15 cellular contexts compared by ENCODE assay signal in the genomic region with DNA sequence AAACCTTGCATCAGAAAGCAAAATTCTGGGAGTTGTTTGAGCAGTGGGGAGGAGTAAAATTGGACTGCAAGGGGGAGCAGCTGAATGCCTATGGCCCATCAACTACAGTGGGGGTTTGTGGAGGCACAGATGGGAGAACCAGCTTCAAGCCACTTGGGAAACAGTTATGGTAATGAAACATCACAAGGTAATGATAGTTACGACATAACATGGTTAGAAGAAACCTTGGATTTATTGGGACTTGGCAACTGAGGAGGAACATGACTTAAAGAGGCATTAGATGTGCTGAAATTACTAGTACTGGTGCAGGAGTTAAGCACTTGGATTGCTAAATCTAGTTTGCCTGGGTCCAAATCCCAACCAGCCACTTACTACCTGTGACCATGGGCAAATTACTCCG.
A peak's percentile ranks its signal among the peaks of the same experiment; 100 is the strongest.
DNase-seq lines count a peak whose midpoint lies in the region; ATAC-seq and TF ChIP-seq lines count a peak whose summit lies in the region.
"Had no signal": no experiment of that assay in that cellular context is flagged by ENCODE, and none has a peak within 500 bp of the region (broad histone marks: within the 10 kb centered on the region; RNA-seq: fewer than 3 reads in every experiment).

No MANE protein-coding gene starts in this region.

- peaks cover 14% of the 10 kb centered on the region for H3K4me1 Mint-ChIP-seq in progenitor cell of endocrine pancreas (ENCODE audit: low read depth)
- H3K4me1 Mint-ChIP-seq: CD8-positive, alpha-beta memory T cell had no signal

- no peak overlapping the region for H3K4me3 Mint-ChIP-seq in progenitor cell of endocrine pancreas (ENCODE audit: low read depth)
- H3K4me3 Mint-ChIP-seq: CD8-positive, alpha-beta memory T cell had no signal

- TF ChIP-seq CTCF in fibroblast of mammary gland (conservative IDR thresholded peaks at IDR 0.05; ENCODE audit: control insufficient read depth, insufficient read depth, low read depth, low read length) (no peak), sigmoid colon (IDR thresholded peaks at IDR 0.05) (no peak), progenitor cell of endocrine pancreas (IDR thresholded peaks at IDR 0.05; ENCODE audit: unreplicated experiment) (no peak)

- 0 out of 2 replicates have a peak, but pooled peaks cover 3% of the 10 kb centered on the region for H3K27me3 ChIP-seq in GM23248 (replicated peaks; ENCODE audit: insufficient read depth)
- no peaks in the 10 kb centered on the region for H3K27me3 ChIP-seq in sigmoid colon
- H3K27me3 ChIP-seq: BLaER1 had no signal

- H3K9me2 ChIP-seq in GM23248 (ENCODE audit: insufficient read depth): no peaks in the 10 kb centered on the region

- H3K4me2 ChIP-seq in GM23248 (ENCODE audit: unreplicated experiment): no peak overlapping the region
- H3K4me2 ChIP-seq: BLaER1 had no signal

- H3K36me3 ChIP-seq in GM23248 (ENCODE audit: low read depth): no peaks in the 10 kb centered on the region
- no peaks in the 10 kb centered on the region for H3K36me3 ChIP-seq in sigmoid colon
- H3K36me3 ChIP-seq: BLaER1 had no signal

- TF ChIP-seq EP300 in sigmoid colon (IDR thresholded peaks at IDR 0.05): no peak

- intact Hi-C loops in sigmoid colon (cut with DNase I): no loop called here

- peaks cover 3% of the 10 kb centered on the region for H3K27me3 Mint-ChIP-seq in progenitor cell of endocrine pancreas

- peak; percentile 7 for DNase-seq in GM23248
- DNase-seq in fibroblast of mammary gland (ENCODE audit: low read depth): peak; percentile 13
- no peak for DNase-seq in sigmoid colon
- DNase-seq in progenitor cell of endocrine pancreas (ENCODE audit: low spot score, unreplicated experiment): no peak
- DNase-seq in iPS-NIHi11 (ENCODE audit: low spot score): no peak
- no peak for DNase-seq in activated CD4-positive, alpha-beta T cell treated with anti-CD3 and anti-CD28 coated beads, Interleukin-2, amount 50 U/mL, for 48 hours
- DNase-seq: AML-193; Caco-2; CD8-positive, alpha-beta memory T cell; DND-41; GDM1; H7; IMR-90 had no signal

- no peak overlapping the region for H3K9ac ChIP-seq in GM23248
- H3K9ac ChIP-seq: BLaER1 had no signal

- H2AFZ ChIP-seq in GM23248: no peak overlapping the region

- TF ChIP-seq POLR2A in sigmoid colon (IDR thresholded peaks at IDR 0.05): no peak

- in situ Hi-C loops in GM23248 (cut with MboI): no loop called here

- H3K4me3 ChIP-seq in GM23248 (no peak overlapping the region), fibroblast of mammary gland (ENCODE audit: control insufficient read depth, low read depth, low read length) (no peak overlapping the region), sigmoid colon (no peak overlapping the region)
- H3K4me3 ChIP-seq: BLaER1 had no signal

- ATAC-seq in HG03135 (IDR thresholded peaks at IDR 0.05; ENCODE audit: unreplicated experiment): no peak

- H3K9me3 ChIP-seq in GM23248 (ENCODE audit: low read depth): no peaks in the 10 kb centered on the region
- H3K9me3 ChIP-seq in sigmoid colon: peaks cover 0 to 3% (median 1%) of the 10 kb centered on the region in 4 donors
- H3K9me3 ChIP-seq: Caco-2 had no signal

- peaks cover 2% of the 10 kb centered on the region for H3K36me3 Mint-ChIP-seq in progenitor cell of endocrine pancreas (ENCODE audit: insufficient read depth)
- H3K36me3 Mint-ChIP-seq: CD8-positive, alpha-beta memory T cell had no signal

- no peaks in the 10 kb centered on the region for H3K4me1 ChIP-seq in GM23248 (ENCODE audit: insufficient read depth)
- H3K4me1 ChIP-seq in sigmoid colon: peaks cover 0 to 16% (median 8%) of the 10 kb centered on the region in 4 donors
- H3K4me1 ChIP-seq: BLaER1, Caco-2 had no signal

- 70 to 82% methylated on average over 2 of the region's 2 CpGs for WGBS in GM23248 (ENCODE audit: low coverage in 1 of 2, low lambda C conversion rate in 2 of 2, missing lambda C conversion rate in 2 of 2), 2 experiments
- 90 to 91% methylated on average over 2 of the region's 2 CpGs for WGBS in sigmoid colon, 2 donors

- H4K20me1 ChIP-seq in GM23248 (ENCODE audit: insufficient read depth): no peaks in the 10 kb centered on the region
- H4K20me1 ChIP-seq: BLaER1 had no signal

- no peak overlapping the region for H3K27ac Mint-ChIP-seq in progenitor cell of endocrine pancreas

- no peaks in the 10 kb centered on the region for H3F3A ChIP-seq in GM23248 (ENCODE audit: insufficient read depth)

- H3K27ac ChIP-seq in GM23248 (no peak overlapping the region), sigmoid colon (peak overlapping the region in 3 of 4 donors; percentile 6 to 38 (median 36))
- H3K27ac ChIP-seq: BLaER1 had no signal

- H3K79me2 ChIP-seq in GM23248 (ENCODE audit: insufficient read depth): no peaks in the 10 kb centered on the region

- peaks cover 9% of the 10 kb centered on the region for H3K9me3 Mint-ChIP-seq in progenitor cell of endocrine pancreas (ENCODE audit: low read depth)

Comparison
In these comparisons a context has a peak if more than half of its experiments do, and no peak if none do; other contexts are left out.
1. DNase-seq: peak in GM23248 (single experiment) and fibroblast of mammary gland (single experiment); none in sigmoid colon (single experiment), progenitor cell of endocrine pancreas (single experiment), iPS-NIHi11 (single experiment) and activated CD4-positive, alpha-beta T cell treated with anti-CD3 and anti-CD28 coated beads, Interleukin-2, amount 50 U/mL, for 48 hours (0 of 2).